In the genomic region with DNA sequence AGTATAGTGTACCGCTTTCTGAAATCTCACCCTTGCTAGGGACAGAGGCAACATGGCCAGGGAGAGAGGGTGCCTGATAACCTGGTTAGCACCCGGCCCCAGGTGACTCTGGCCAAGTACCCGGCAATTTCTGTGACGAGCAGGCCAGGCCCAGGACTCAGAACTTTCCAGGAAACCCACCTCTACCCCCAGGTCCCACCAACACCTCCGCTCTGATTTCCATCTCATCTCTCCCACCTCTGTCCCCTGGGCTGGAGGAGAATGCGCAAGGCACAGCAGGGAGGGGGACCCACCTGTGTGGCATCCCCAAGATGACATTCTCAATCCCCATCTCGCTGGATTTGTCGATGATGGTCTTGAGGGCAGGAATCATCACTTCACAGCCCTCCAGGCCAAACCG, we compare ENCODE assay signal across 1 cellular context.
TF ChIP-seq lines count a peak whose summit lies in the region.

No MANE protein-coding gene starts in this region.

TF ChIP-seq in SK-N-SH, 30 proteins besides CTCF, POLR2A, EP300 and RAD21 (continued from another document):
- TF ChIP-seq RCOR1 (IDR thresholded peaks at IDR 0.05; ENCODE audit: low read length): no peak
- no peak for TF ChIP-seq JUND (IDR thresholded peaks at IDR 0.05)
